ENCODE assay signal across 17 cellular contexts in genomic region chr12:121034906-121035305, GRCh38. TPM values are rescaled to one million over a fixed set of nuclear protein-coding genes. Genes with fewer than 3 reads are reported as not detected.
DNase-seq lines count a peak whose midpoint lies in the region; ATAC-seq and TF ChIP-seq lines count a peak whose summit lies in the region.
"Had no signal": no experiment of that assay in that cellular context is flagged by ENCODE, and none has a peak within 500 bp of the region (broad histone marks: within the 10 kb centered on the region; RNA-seq: fewer than 3 reads in every experiment).

No MANE protein-coding gene starts in this region.

- CTCF ChIA-PET in activated naive CD4-positive, alpha-beta T cell treated with anti-CD3 and anti-CD28 coated beads for 36 hours (lab: Charles Lee) = interaction anchor here (1.1 to 1.5 kb wide), 2 partner anchors 11 to 61 kb away, joined by 3 to 7 read pairs; no protein-coding TSS in a partner anchor
- CTCF ChIA-PET in T-cell (lab: Charles Lee) = interaction anchor here (0.8 to 1.5 kb wide), 2 partner anchors 25 kb away, joined by 3 to 5 read pairs; no protein-coding TSS in a partner anchor

- WGBS in stomach, 5 donors = 84 to 92% (median 86%) methylated on average over 7 of the region's 7 CpGs

- H3K27ac Mint-ChIP-seq in activated naive CD4-positive, alpha-beta T cell treated with anti-CD3 and anti-CD28 coated beads for 36 hours = peak overlapping the region; percentile 58
- H3K27ac Mint-ChIP-seq in T-cell = peak overlapping the region; percentile 96 to 97
- peak overlapping the region; percentile 95 to 97 for H3K27ac Mint-ChIP-seq in effector memory CD8-positive, alpha-beta T cell
- H3K27ac Mint-ChIP-seq: endodermal cell had no signal

- H3K4me3 ChIP-seq in stomach = no peak overlapping the region

- intact Hi-C loops in activated naive CD4-positive, alpha-beta T cell treated with anti-CD3 and anti-CD28 coated beads for 36 hours (cut with micrococcal nuclease) = loop anchor here (1.0 to 10.0 kb wide), 8 partner anchors 19 to 1070 kb away; partner anchors contain the start of genes C12orf43 and RNF10
- intact Hi-C loops in stomach (cut with DNase I; ENCODE audit: low total_unique reads) = no loop called here

- H3K9me3 Mint-ChIP-seq in activated naive CD4-positive, alpha-beta T cell treated with anti-CD3 and anti-CD28 coated beads for 36 hours = no peaks in the 10 kb centered on the region
- no peaks in the 10 kb centered on the region for H3K9me3 Mint-ChIP-seq in T-cell
- no peaks in the 10 kb centered on the region for H3K9me3 Mint-ChIP-seq in effector memory CD8-positive, alpha-beta T cell
- H3K9me3 Mint-ChIP-seq: endodermal cell had no signal

- peaks cover 2% of the 10 kb centered on the region for H3K36me3 Mint-ChIP-seq in activated naive CD4-positive, alpha-beta T cell treated with anti-CD3 and anti-CD28 coated beads for 36 hours (ENCODE audit: low read depth)
- H3K36me3 Mint-ChIP-seq in T-cell = peaks cover 27% of the 10 kb centered on the region
- H3K36me3 Mint-ChIP-seq in effector memory CD8-positive, alpha-beta T cell (ENCODE audit: insufficient read depth) = peaks cover 86% of the 10 kb centered on the region

- POLR2A ChIA-PET in T-cell (lab: Charles Lee) = no interaction called here

- peaks cover 0 to 13% (median 3%) of the 10 kb centered on the region in 4 donors for H3K36me3 ChIP-seq in stomach

- TF ChIP-seq POLR2A in stomach (IDR thresholded peaks at IDR 0.05) = no peak

- H3K4me3 Mint-ChIP-seq in activated naive CD4-positive, alpha-beta T cell treated with anti-CD3 and anti-CD28 coated beads for 36 hours = no peak overlapping the region
- peak overlapping the region; percentile 41 to 70 (median 48) for H3K4me3 Mint-ChIP-seq in T-cell
- peak overlapping the region; percentile 93 for H3K4me3 Mint-ChIP-seq in effector memory CD8-positive, alpha-beta T cell
- H3K4me3 Mint-ChIP-seq: endodermal cell had no signal

- peaks cover 6 to 61% (median 15%) of the 10 kb centered on the region in 4 donors for H3K4me1 ChIP-seq in stomach

- no peak for TF ChIP-seq EP300 in stomach (IDR thresholded peaks at IDR 0.05)

- no peak for TF ChIP-seq CTCF in stomach (IDR thresholded peaks at IDR 0.05)

- no peak for DNase-seq in activated naive CD4-positive, alpha-beta T cell treated with anti-CD3 and anti-CD28 coated beads for 36 hours
- no peak for DNase-seq in activated naive CD4-positive, alpha-beta T cell treated with anti-CD3 and anti-CD28 coated beads, Interleukin-2, amount 50 U/mL, for 16 hours
- DNase-seq in T-cell (no peak), stomach (no peak)
- DNase-seq in effector memory CD8-positive, alpha-beta T cell = no peak
- DNase-seq in stimulated activated CD4-positive, alpha-beta T cell treated with anti-CD3 and anti-CD28 coated beads, Interleukin-12 subunit alpha, Interleukin-12 subunit beta, amount 100 ng/mL, for 4 hours = no peak
- DNase-seq: activated CD4-positive, alpha-beta T cell treated with anti-CD3 and anti-CD28 coated beads for 48 hours; DMS 273 treated with DMSO at 0.1 percent for 48 hours; endodermal cell; foreskin fibroblast; left ventricle myocardium superior; NCI-H1694 treated with DMSO at 0.1 percent for 48 hours; NCI-H524 had no signal

- no peaks in the 10 kb centered on the region for H3K27me3 Mint-ChIP-seq in activated naive CD4-positive, alpha-beta T cell treated with anti-CD3 and anti-CD28 coated beads for 36 hours (ENCODE audit: low read depth)
- no peaks in the 10 kb centered on the region for H3K27me3 Mint-ChIP-seq in T-cell
- H3K27me3 Mint-ChIP-seq in effector memory CD8-positive, alpha-beta T cell = no peaks in the 10 kb centered on the region

- H3K9me3 ChIP-seq in stomach = no peaks in the 10 kb centered on the region

- H3K4me1 Mint-ChIP-seq in activated naive CD4-positive, alpha-beta T cell treated with anti-CD3 and anti-CD28 coated beads for 36 hours (ENCODE audit: low read depth) = peaks cover 63% of the 10 kb centered on the region
- H3K4me1 Mint-ChIP-seq in T-cell = peaks cover 55 to 66% (median 61%) of the 10 kb centered on the region in 3 donors
- H3K4me1 Mint-ChIP-seq in effector memory CD8-positive, alpha-beta T cell (ENCODE audit: low read depth in 2 of 2) = peaks cover 43 to 51% of the 10 kb centered on the region in 2 donors
- H3K4me1 Mint-ChIP-seq: endodermal cell had no signal

- peak overlapping the region; percentile 11 to 80 (median 77) for H3K27ac ChIP-seq in stomach

- H3K27me3 ChIP-seq in stomach = no peaks in the 10 kb centered on the region

- ATAC-seq in T-cell (replicated peaks in 1 of 4) = no peak
- no peak for ATAC-seq in effector memory CD8-positive, alpha-beta T cell (replicated peaks)
- ATAC-seq in HG03571 (IDR thresholded peaks at IDR 0.05; ENCODE audit: unreplicated experiment) = no peak
- no peak for ATAC-seq in HG03442 (IDR thresholded peaks at IDR 0.05; ENCODE audit: unreplicated experiment)
- ATAC-seq: left ventricle myocardium superior, Panc1 had no signal

RNA-seq across cellular contexts. Expression of gene OASL, which starts 4.1 kb away (rescaled TPM):
- 10 to 100 TPM; 12.4 to 13.4 TPM for total RNA-seq in activated naive CD4-positive, alpha-beta T cell treated with anti-CD3 and anti-CD28 coated beads for 36 hours
- total RNA-seq in T-cell (10 to 100 TPM in 2 of 5 donors, 1 to 10 TPM in 3; 6.0 to 17.6 (median 8.9) TPM), stomach (10 to 100 TPM in 3 of 5 donors, not detected in 2; 19.3 to 35.0 (median 24.8) TPM)
- 10 to 100 TPM in 1 of 3 donors, 1 to 10 TPM in 2; 2.1 to 54.7 (median 4.5) TPM for polyA plus RNA-seq in stomach
- total RNA-seq: endodermal cell had no signal

RNA-seq across cellular contexts. Expression of gene C12orf43, which starts 18.6 kb away (rescaled TPM):
- 10 to 100 TPM; 14.1 to 15.0 TPM for total RNA-seq in activated naive CD4-positive, alpha-beta T cell treated with anti-CD3 and anti-CD28 coated beads for 36 hours
- 10 to 100 TPM; 15.5 to 19.4 (median 18.2) TPM for total RNA-seq in T-cell
- total RNA-seq in stomach = 10 to 100 TPM in 3 of 5 donors, 1 to 10 TPM in 2; 5.5 to 42.4 (median 17.4) TPM
- polyA plus RNA-seq in stomach = 10 to 100 TPM in 1 of 3 donors, 1 to 10 TPM in 2; 8.1 to 18.3 (median 8.5) TPM

RNA-seq across cellular contexts. Expression of gene HNF1A, which starts 56.6 kb away (rescaled TPM):
- total RNA-seq in activated naive CD4-positive, alpha-beta T cell treated with anti-CD3 and anti-CD28 coated beads for 36 hours = not detected
- not detected for total RNA-seq in T-cell
- 10 to 100 TPM in 2 of 5 donors, 1 to 10 TPM in 2, under 1 TPM in 1; 0.89 to 14.5 (median 7.0) TPM for total RNA-seq in stomach
- 1 to 10 TPM; 4.4 to 8.2 (median 4.8) TPM for polyA plus RNA-seq in stomach
- total RNA-seq: left ventricle myocardium superior; T-helper 1 cell treated with Interleukin-12 subunit alpha and Interleukin-12 subunit beta and Interleukin-4 antibody, amounts not matched to agents 30 ng/mL and 1 ng/mL, for 36 hours had no signal
